Comparison of ENCODE assay signal across 8 cellular contexts in the genomic region with DNA sequence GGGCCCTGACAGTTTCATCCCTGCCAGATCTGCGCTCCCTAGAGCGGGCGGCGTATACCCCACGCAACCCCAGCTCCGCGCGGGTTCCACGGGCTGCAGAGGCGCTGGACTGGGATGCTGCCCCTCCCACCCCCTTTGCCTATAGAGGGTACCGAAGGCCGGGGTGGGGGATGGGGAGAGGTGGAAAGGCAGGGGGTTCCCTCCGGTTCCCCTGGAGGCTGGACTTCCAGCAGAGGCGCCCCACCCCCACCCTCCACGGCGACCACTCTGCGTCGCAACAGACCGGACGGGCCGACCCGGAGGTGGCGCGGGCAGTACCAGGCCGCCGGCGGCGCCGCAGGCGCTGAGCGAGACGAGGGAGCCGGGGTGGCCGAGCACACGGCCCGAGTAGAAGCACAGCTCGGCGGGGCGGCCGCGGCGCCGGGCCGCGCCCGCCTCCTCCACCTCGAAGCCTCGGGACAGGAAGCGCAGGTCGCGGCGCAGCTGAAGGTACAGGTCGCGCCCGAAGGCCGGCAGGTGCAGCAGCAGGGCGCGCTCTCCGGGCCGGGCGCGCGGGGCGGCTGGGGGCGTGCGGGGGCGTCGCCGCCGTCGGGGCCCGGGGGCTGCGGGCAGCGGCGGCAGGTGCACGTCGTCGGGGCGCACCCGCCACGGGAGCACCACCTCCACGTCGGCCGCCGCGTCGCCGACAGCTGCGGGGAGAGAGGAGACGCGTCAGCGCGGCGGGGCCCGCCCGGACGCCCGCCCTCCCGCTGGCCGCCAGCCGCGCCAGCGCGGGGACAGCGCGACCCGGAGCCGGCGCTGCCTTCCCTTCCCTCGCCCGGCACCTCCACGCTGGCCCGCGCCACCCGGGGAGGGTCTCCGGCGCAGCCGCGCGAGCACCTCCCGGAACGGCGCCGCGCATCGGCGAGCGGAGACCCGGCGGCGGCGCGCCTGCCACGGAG.
DNase-seq lines count a peak whose midpoint lies in the region; ATAC-seq lines count a peak whose summit lies in the region.

No MANE protein-coding gene starts in this region.

- peak overlapping the region; percentile 50 for H3K4me3 Mint-ChIP-seq in stimulated activated effector memory CD8-positive, alpha-beta T cell treated with anti-CD3 and anti-CD28 coated beads, Interleukin-12 subunit alpha, Interleukin-12 subunit beta, amount 100 ng/mL, for 72 hours

- no peaks in the 10 kb centered on the region for H3K9me3 Mint-ChIP-seq in stimulated activated effector memory CD8-positive, alpha-beta T cell treated with anti-CD3 and anti-CD28 coated beads, Interleukin-12 subunit alpha, Interleukin-12 subunit beta, amount 100 ng/mL, for 72 hours

- ATAC-seq in HG02678 (IDR thresholded peaks at IDR 0.05; ENCODE audit: unreplicated experiment) (peak; percentile 12), HG02973 (IDR thresholded peaks at IDR 0.05; ENCODE audit: unreplicated experiment) (no peak)
- peak; percentile 35 for ATAC-seq in stimulated activated effector memory CD8-positive, alpha-beta T cell treated with anti-CD3 and anti-CD28 coated beads, Interleukin-12 subunit alpha, Interleukin-12 subunit beta, amount 100 ng/mL, for 72 hours

- H3K36me3 ChIP-seq in iPS-15b (ENCODE audit: control insufficient read depth, insufficient read depth, low read length) = no peaks in the 10 kb centered on the region

- H3K27ac Mint-ChIP-seq in stimulated activated effector memory CD8-positive, alpha-beta T cell treated with anti-CD3 and anti-CD28 coated beads, Interleukin-12 subunit alpha, Interleukin-12 subunit beta, amount 100 ng/mL, for 72 hours = no peak overlapping the region

- H3K4me1 ChIP-seq in iPS-15b (ENCODE audit: control insufficient read depth, insufficient read depth, low read length) = peaks cover 4% of the 10 kb centered on the region

- peak; percentile 31 for DNase-seq in COR-L47 (lab: John Stamatoyannopoulos, UW)
- peak; percentile 25 for DNase-seq in activated effector memory CD4-positive, alpha-beta T cell treated with Interleukin-2 at 50 U/mL for 16 hours
- DNase-seq in stimulated activated effector memory CD8-positive, alpha-beta T cell treated with anti-CD3 and anti-CD28 coated beads, Interleukin-12 subunit alpha, Interleukin-12 subunit beta, amount 100 ng/mL, for 72 hours (ENCODE audit: low spot score in 2 of 2) = no peak
- no peak for DNase-seq in ACHN
- DNase-seq in NCI-H526 treated with DMSO at 0.1 percent for 48 hours (lab: John Stamatoyannopoulos, UW) = no peak

- peaks cover 55% of the 10 kb centered on the region for H3K27me3 ChIP-seq in iPS-15b (ENCODE audit: control insufficient read depth, insufficient read depth, low read length)

- in situ Hi-C loops in ACHN (cut with HindIII; ENCODE audit: low pct_ligation_motif_present, low pct_unique_long_range_greater_than_20kb, low sequenced_read_pairs) = no loop called here

- no peaks in the 10 kb centered on the region for H3K4me1 Mint-ChIP-seq in stimulated activated effector memory CD8-positive, alpha-beta T cell treated with anti-CD3 and anti-CD28 coated beads, Interleukin-12 subunit alpha, Interleukin-12 subunit beta, amount 100 ng/mL, for 72 hours

- H3K9ac ChIP-seq in iPS-15b (ENCODE audit: low read depth, low read length) = no peak overlapping the region

- peak overlapping the region; percentile 58 for H3K4me3 ChIP-seq in iPS-15b (ENCODE audit: low read depth, low read length)

- no peaks in the 10 kb centered on the region for H3K9me3 ChIP-seq in iPS-15b (ENCODE audit: control insufficient read depth, insufficient read depth, low read length)

- H3K36me3 Mint-ChIP-seq in stimulated activated effector memory CD8-positive, alpha-beta T cell treated with anti-CD3 and anti-CD28 coated beads, Interleukin-12 subunit alpha, Interleukin-12 subunit beta, amount 100 ng/mL, for 72 hours = no peaks in the 10 kb centered on the region

Comparison
In these comparisons a context has a peak if more than half of its experiments do, and no peak if none do; other contexts are left out.
1. DNase-seq: peak in COR-L47 (single experiment) and activated effector memory CD4-positive, alpha-beta T cell treated with Interleukin-2 at 50 U/mL for 16 hours (single experiment); none in stimulated activated effector memory CD8-positive, alpha-beta T cell treated with anti-CD3 and anti-CD28 coated beads, Interleukin-12 subunit alpha, Interleukin-12 subunit beta, amount 100 ng/mL, for 72 hours (0 of 2), ACHN (single experiment) and NCI-H526 treated with DMSO at 0.1 percent for 48 hours (single experiment).